In the genomic region with DNA sequence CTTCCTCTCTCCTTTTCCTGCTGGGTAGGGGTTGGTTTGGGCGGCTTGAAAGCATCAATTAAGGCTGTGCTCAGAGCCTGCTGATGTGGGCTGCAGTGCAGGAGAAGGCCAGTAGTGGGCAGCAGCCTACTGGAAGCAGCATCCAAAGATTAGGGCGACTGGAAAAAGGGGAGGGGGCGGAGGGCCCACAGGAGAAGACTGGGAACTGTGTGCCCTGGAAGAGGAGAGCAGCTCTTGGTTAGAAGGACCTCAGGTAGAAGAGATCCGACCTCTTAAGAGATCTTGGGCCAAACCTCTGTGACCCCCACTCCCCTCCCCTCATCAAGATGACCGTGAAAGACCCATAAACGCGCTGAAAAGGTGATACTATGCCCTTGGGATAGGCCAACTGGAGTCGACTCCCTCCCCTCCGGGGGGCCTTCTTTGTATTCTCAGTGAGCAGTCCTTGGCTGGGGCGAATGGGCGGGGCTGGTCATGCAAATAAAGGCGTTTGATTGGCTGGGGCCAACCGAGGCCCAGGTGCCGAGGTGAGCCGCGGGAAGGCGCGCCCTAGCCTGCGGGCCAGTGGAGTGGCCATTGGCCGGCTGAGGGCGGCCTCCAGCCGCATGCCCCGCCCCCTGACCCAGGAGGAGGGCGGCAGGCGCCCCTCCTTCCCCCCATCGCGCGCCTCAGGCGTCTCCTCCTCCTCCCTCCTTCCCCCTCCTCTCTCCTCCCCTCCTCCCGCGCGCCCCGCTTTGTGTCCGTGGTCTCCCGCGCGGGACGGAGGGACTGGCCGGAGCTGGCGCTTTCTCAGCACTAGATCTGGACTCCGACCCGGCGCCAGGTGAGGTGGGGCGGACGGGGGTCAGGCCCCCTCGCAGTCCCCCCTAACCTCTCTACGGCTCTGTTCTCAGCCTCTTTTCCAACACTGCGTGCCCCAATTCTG, we compare ENCODE assay signal across 8 cellular contexts. TPM values are rescaled to one million over a fixed set of nuclear protein-coding genes. Genes with fewer than 3 reads are reported as not detected.
DNase-seq lines count a peak whose midpoint lies in the region; ATAC-seq, FAIRE-seq and TF ChIP-seq lines count a peak whose summit lies in the region.

No MANE protein-coding gene starts in this region.

- no peaks in the 10 kb centered on the region for H3K27me3 Mint-ChIP-seq in CD4-positive, alpha-beta memory T cell

- 3 to 23% methylated on average over 41 to 47 of the region's 48 CpGs for WGBS in pancreas, 2 donors

- peak overlapping the region; percentile 57 to 60 for H3K4me3 ChIP-seq in CD4-positive, alpha-beta memory T cell (ENCODE audit: low read length in 2 of 2)
- H3K4me3 ChIP-seq in fibroblast of villous mesenchyme (ENCODE audit: low read depth, low read length) (peak overlapping the region; percentile 68), pancreas (peak overlapping the region; percentile 35 to 48 (median 44)), MG63 (no peak overlapping the region)

- POLR2A ChIA-PET in CD4-positive, alpha-beta memory T cell (lab: Charles Lee; ENCODE audit: partially characterized antibody) = interaction anchor here (1.2 to 2.6 kb wide), 2 partner anchors 20 to 321 kb away, joined by 3 to 12 read pairs; a partner anchor contains a TSS

- H3K9me3 Mint-ChIP-seq in CD4-positive, alpha-beta memory T cell = no peaks in the 10 kb centered on the region

- FAIRE-seq in pancreas (lab: Jason Lieb, UNC) = peak; percentile 5

- peak; percentile 68 to 92 (median 73) for DNase-seq in CD4-positive, alpha-beta memory T cell
- DNase-seq in HuH-7 (ENCODE audit: low spot score) (peak; percentile 77), OCI-M1 (lab: John Stamatoyannopoulos, UW) (peak; percentile 72), fibroblast of villous mesenchyme (ENCODE audit: low read depth) (peak; percentile 64), pancreas (peak; percentile 87 to 95 (median 92)), MG63 (no peak)
- DNase-seq in activated effector memory CD4-positive, alpha-beta T cell treated with Interleukin-2 at 50 U/mL for 16 hours = peak; percentile 61

- H3K36me3 Mint-ChIP-seq in CD4-positive, alpha-beta memory T cell = peaks cover 0 to 5% of the 10 kb centered on the region in 2 donors

- H3K4me1 ChIP-seq in CD4-positive, alpha-beta memory T cell (ENCODE audit: insufficient read depth, low read length) = peaks cover 33% of the 10 kb centered on the region
- peaks cover 0 to 8% (median 0%) of the 10 kb centered on the region in 3 donors for H3K4me1 ChIP-seq in pancreas

- TF ChIP-seq CTCF in fibroblast of villous mesenchyme (IDR thresholded peaks at IDR 0.05; ENCODE audit: insufficient read depth, low read depth, low read length) (peak; percentile 86), pancreas (IDR thresholded peaks at IDR 0.05) (peak; percentile 70 to 84 (median 77))

- peaks cover 23 to 48% (median 32%) of the 10 kb centered on the region in 4 donors for H3K4me1 Mint-ChIP-seq in CD4-positive, alpha-beta memory T cell

- intact Hi-C loops in CD4-positive, alpha-beta memory T cell (cut with micrococcal nuclease) = loop anchor here (1.0 to 5.0 kb wide), 4 partner anchors 20 to 322 kb away; a partner anchor contains a TSS
- intact Hi-C loops in pancreas (cut with DNase I) = no loop called here

- no peaks in the 10 kb centered on the region for H3K36me3 ChIP-seq in CD4-positive, alpha-beta memory T cell (ENCODE audit: insufficient read depth, low read length)
- no peaks in the 10 kb centered on the region for H3K36me3 ChIP-seq in pancreas
- H3K36me3 ChIP-seq in MG63 = no peaks in the 10 kb centered on the region

- ATAC-seq in GM19463 (IDR thresholded peaks at IDR 0.05; ENCODE audit: unreplicated experiment) (peak; percentile 46), pancreas (peak; percentile 83 to 91 (median 87))

- H3K27ac ChIP-seq in CD4-positive, alpha-beta memory T cell (ENCODE audit: low read depth, low read length) = peak overlapping the region; percentile 60
- H3K27ac ChIP-seq in pancreas = peak overlapping the region; percentile 75 to 93 (median 85)

- no peaks in the 10 kb centered on the region for H3K27me3 ChIP-seq in CD4-positive, alpha-beta memory T cell (ENCODE audit: insufficient read depth, low read length)
- H3K27me3 ChIP-seq in pancreas (no peaks in the 10 kb centered on the region), MG63 (no peaks in the 10 kb centered on the region)

- CTCF ChIA-PET in CD4-positive, alpha-beta memory T cell (lab: Charles Lee; ENCODE audit: partially characterized antibody) = interaction anchor here (1.0 to 4.7 kb wide), 6 partner anchors 8 to 210 kb away, joined by 4 to 23 read pairs (median 6); a partner anchor contains a TSS

- H3K9me3 ChIP-seq in CD4-positive, alpha-beta memory T cell (ENCODE audit: control insufficient read depth in 1 of 2, low read length in 2 of 2) = no peaks in the 10 kb centered on the region
- H3K9me3 ChIP-seq in pancreas (no peaks in the 10 kb centered on the region), MG63 (no peaks in the 10 kb centered on the region)

- peak overlapping the region; percentile 77 to 90 (median 88) for H3K4me3 Mint-ChIP-seq in CD4-positive, alpha-beta memory T cell

- H3K27ac Mint-ChIP-seq in CD4-positive, alpha-beta memory T cell = peak overlapping the region; percentile 78 to 94 (median 92)

RNA-seq across cellular contexts. Expression of a gene that starts 10.1 kb away (rescaled TPM):
- total RNA-seq in CD4-positive, alpha-beta memory T cell = 10 to 100 TPM; 12.4 to 14.2 TPM
- polyA plus RNA-seq in CD4-positive, alpha-beta memory T cell = 10 to 100 TPM in 1 of 2 donors, 1 to 10 TPM in 1; 5.3 to 11.6 TPM
- 8.4 and 11.7 TPM in 2 replicates for total RNA-seq in fibroblast of villous mesenchyme
- total RNA-seq in pancreas = 10 to 100 TPM; 35.3 to 55.7 (median 47.1) TPM
- 10 to 100 TPM; 18.7 to 19.0 TPM for polyA plus RNA-seq in pancreas
- total RNA-seq in MG63 (2014; rRNA removed; shearing (Covaris generic); ENCODE audit: low replicate concordance) = 1.5 and 1.9 TPM in 2 replicates

RNA-seq across cellular contexts. Expression of a gene that starts 31.6 kb away (rescaled TPM):
- not detected for total RNA-seq in CD4-positive, alpha-beta memory T cell
- polyA plus RNA-seq in CD4-positive, alpha-beta memory T cell = not detected
- total RNA-seq in fibroblast of villous mesenchyme (not detected in 2 replicates), pancreas (not detected)
- polyA plus RNA-seq in pancreas = not detected
- 0.43 TPM in 1 of 2 replicates, not detected in the other for total RNA-seq in MG63 (2014; rRNA removed; shearing (Covaris generic); ENCODE audit: low replicate concordance)
